In genomic region chr14:100994082-100994481, GRCh38 we compare ENCODE assay signal across 19 cellular contexts.
DNase-seq lines count a peak whose midpoint lies in the region; ATAC-seq and TF ChIP-seq lines count a peak whose summit lies in the region.
"Had no signal": no experiment of that assay in that cellular context is flagged by ENCODE, and none has a peak within 500 bp of the region (broad histone marks: within the 10 kb centered on the region; RNA-seq: fewer than 3 reads in every experiment).

No MANE protein-coding gene starts in this region.

- no peaks in the 10 kb centered on the region for H3K9me2 ChIP-seq in GM23248 (ENCODE audit: insufficient read depth)

- peaks cover 9% of the 10 kb centered on the region for H3K79me2 ChIP-seq in GM23248 (ENCODE audit: insufficient read depth)
- H3K79me2 ChIP-seq in fibroblast of lung (ENCODE audit: control insufficient read depth, insufficient read depth, low read length): no peaks in the 10 kb centered on the region

- DNase-seq in GM23248 (peak; percentile 48), RWPE1 (ENCODE audit: low spot score) (peak; percentile 82), fibroblast of lung (ENCODE audit: low read depth in 2 of 2) (peak; percentile 40 to 58), stromal cell of bone marrow (ENCODE audit: low read depth) (peak; percentile 18), cerebellar nuclear complex (lab: John Stamatoyannopoulos, UW) (no peak), GF-D8 (lab: John Stamatoyannopoulos, UW) (no peak)
- DNase-seq: activated T-cell treated with anti-CD3 and anti-CD28 coated beads, Interleukin-2, amount 50 U/mL, for 24 hours; adrenal gland; AML-193; cortex of kidney; DMS79 treated with DMSO at 0.1 percent for 48 hours; GOT3; islet precursor cell; lower lobe of right lung; NCI-H524; T1000 had no signal

- H4K20me1 ChIP-seq in GM23248 (ENCODE audit: insufficient read depth): 0 out of 2 replicates have a peak, but pooled peaks cover 5% of the 10 kb centered on the region
- H4K20me1 ChIP-seq in fibroblast of lung (ENCODE audit: control insufficient read depth, extremely low read depth, insufficient read depth, low read length): no peaks in the 10 kb centered on the region

- H3K4me1 ChIP-seq in GM23248 (ENCODE audit: insufficient read depth) (peaks cover 17% of the 10 kb centered on the region), fibroblast of lung (ENCODE audit: control insufficient read depth, extremely low read depth, insufficient read depth, low read length) (no peaks in the 10 kb centered on the region)
- H3K4me1 ChIP-seq: adrenal gland, lower lobe of right lung, vagina had no signal

- H3K27me3 ChIP-seq in GM23248 (replicated peaks; ENCODE audit: insufficient read depth) (no peaks in the 10 kb centered on the region), fibroblast of lung (ENCODE audit: control insufficient read depth, insufficient read depth, low read length) (no peaks in the 10 kb centered on the region)
- H3K27me3 ChIP-seq: adrenal gland, vagina had no signal

- H3K9ac ChIP-seq in GM23248: no peak overlapping the region
- H3K9ac ChIP-seq in fibroblast of lung (ENCODE audit: insufficient read depth, low read length): no peak overlapping the region

- no peak overlapping the region for H3K4me2 ChIP-seq in GM23248 (ENCODE audit: unreplicated experiment)
- no peak overlapping the region for H3K4me2 ChIP-seq in fibroblast of lung (ENCODE audit: extremely low read depth, insufficient read depth, low read length)

- peaks cover 32% of the 10 kb centered on the region for H3F3A ChIP-seq in GM23248 (ENCODE audit: insufficient read depth)

- ATAC-seq in activated CD4-positive, CD25-positive, alpha-beta regulatory T cell treated with anti-CD3 and anti-CD28 coated beads, Interleukin-2, amount 50 U/mL, for 24 hours: no peak
- ATAC-seq: lower lobe of right lung, SK-N-SH treated with all-trans-retinoic acid at 6 μM for 48 hours had no signal

- WGBS in GM23248 (ENCODE audit: low coverage in 1 of 2, low lambda C conversion rate in 2 of 2, missing lambda C conversion rate in 2 of 2), 2 experiments: 53 to 55% methylated on average over 5 of the region's 5 CpGs

- H3K27ac ChIP-seq in GM23248 (peak overlapping the region; percentile 40; the same call in 1 of the 2 replicates), RWPE1 (no peak overlapping the region), fibroblast of lung (ENCODE audit: insufficient read depth, low read length) (no peak overlapping the region)
- H3K27ac ChIP-seq: lower lobe of right lung, vagina had no signal

- CTCF ChIA-PET in RWPE1 (lab: Yijun Ruan, JAX): no interaction called here

- in situ Hi-C loops in GM23248 (cut with MboI): no loop called here

- no peak for TF ChIP-seq CTCF in RWPE1 (conservative IDR thresholded peaks at IDR 0.05; ENCODE audit: low read depth)
- TF ChIP-seq CTCF in fibroblast of lung (conservative IDR thresholded peaks at IDR 0.05 in 1 of 2, IDR thresholded peaks at IDR 0.05 in 1 of 2; ENCODE audit: low read depth in 1 of 2, low read length in 2 of 2): no peak

- H2AFZ ChIP-seq in GM23248 (no peak overlapping the region), fibroblast of lung (ENCODE audit: low read length) (no peak overlapping the region)

- POLR2A ChIA-PET in RWPE1 (lab: Yijun Ruan, JAX; ENCODE audit: low non-redundant PET): no interaction called here

- H3K36me3 ChIP-seq in GM23248 (ENCODE audit: low read depth) (peaks cover 7% of the 10 kb centered on the region; the same call in 1 of the 2 replicates), fibroblast of lung (ENCODE audit: control insufficient read depth, insufficient read depth, low read length) (no peaks in the 10 kb centered on the region)
- H3K36me3 ChIP-seq: lower lobe of right lung, vagina had no signal

- no peak overlapping the region for H3K4me3 ChIP-seq in GM23248
- no peak overlapping the region for H3K4me3 ChIP-seq in fibroblast of lung (replicated peaks in 1 of 4; ENCODE audit: control extremely low read depth in 1 of 4, insufficient read depth in 1 of 4, low read depth in 3 of 4, low read length in 4 of 4)
- H3K4me3 ChIP-seq: adrenal gland, lower lobe of right lung, vagina had no signal

- H3K9me3 ChIP-seq in GM23248 (ENCODE audit: low read depth) (no peaks in the 10 kb centered on the region), fibroblast of lung (ENCODE audit: control insufficient read depth, insufficient read depth, low read depth, low read length) (no peaks in the 10 kb centered on the region)
- H3K9me3 ChIP-seq: adrenal gland, lower lobe of right lung, vagina had no signal

Comparison
In these comparisons a context has a peak if more than half of its experiments do, and no peak if none do; other contexts are left out.
1. DNase-seq: peak in GM23248 (single experiment), RWPE1 (single experiment), fibroblast of lung (2 of 2) and stromal cell of bone marrow (single experiment); none in cerebellar nuclear complex (0 of 2) and GF-D8 (single experiment).